Comparison of ENCODE assay signal across 8 cellular contexts in the genomic region with DNA sequence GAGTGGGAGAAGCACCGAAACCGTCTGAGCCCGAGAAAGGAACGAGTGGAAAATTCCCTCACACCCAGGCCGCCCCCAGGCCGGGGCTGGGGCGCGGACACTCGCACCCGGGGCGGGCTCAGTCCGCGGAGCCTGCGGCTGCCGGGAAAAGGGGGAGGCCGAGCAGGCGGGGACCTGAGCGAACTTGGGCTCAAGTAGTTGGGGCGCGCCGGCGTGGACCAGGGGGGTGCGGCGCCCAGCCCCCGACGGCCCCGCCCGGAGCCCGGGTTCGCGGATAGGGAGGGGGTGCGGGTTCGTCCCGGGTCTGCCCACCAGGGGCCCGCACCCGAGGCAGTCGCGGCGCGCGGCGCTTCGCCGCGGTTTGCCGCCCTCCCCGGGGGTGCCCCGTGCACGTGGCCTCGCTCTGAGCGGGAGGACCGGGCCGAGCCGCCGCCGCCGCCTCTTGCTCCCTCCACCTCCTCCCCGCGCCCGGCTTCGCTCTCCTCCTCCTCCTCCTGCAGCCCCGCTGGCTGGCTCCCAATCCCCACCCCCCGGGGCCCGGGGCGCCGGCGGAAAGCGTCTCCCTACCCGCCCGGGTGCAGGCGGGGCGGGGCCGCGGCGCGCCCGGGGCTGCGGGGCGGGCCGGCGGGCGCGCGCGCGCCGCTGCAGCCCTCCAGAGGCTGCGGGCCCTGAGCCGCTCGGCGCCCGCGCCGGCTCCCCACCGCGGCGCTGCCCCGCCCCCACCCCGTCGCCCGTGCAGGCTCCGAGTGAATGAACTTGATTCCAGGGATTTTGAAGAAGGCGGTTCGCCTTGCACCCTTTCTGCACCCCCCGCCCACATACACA. TPM values are rescaled to one million over a fixed set of nuclear protein-coding genes. Genes with fewer than 3 reads are reported as not detected.
DNase-seq lines count a peak whose midpoint lies in the region; ATAC-seq, FAIRE-seq and TF ChIP-seq lines count a peak whose summit lies in the region.

No MANE protein-coding gene starts in this region.

- peak overlapping the region; percentile 27 to 75 for H3K9ac ChIP-seq in kidney (ENCODE audit: low read length in 2 of 2)

- H3K9me3 ChIP-seq in kidney (ENCODE audit: control insufficient read depth in 1 of 2, low read length in 2 of 2) (no peaks in the 10 kb centered on the region), small intestine (ENCODE audit: control insufficient read depth, low read depth) (no peaks in the 10 kb centered on the region)

- no peak for TF ChIP-seq CTCF in AG10803 (conservative IDR thresholded peaks at IDR 0.05; ENCODE audit: low read length)
- peak; percentile 41 for TF ChIP-seq CTCF in chondrocyte (IDR thresholded peaks at IDR 0.05)
- no peak for TF ChIP-seq CTCF in kidney (IDR thresholded peaks at IDR 0.05; ENCODE audit: borderline replicate concordance, extremely low read depth, insufficient read depth)

- H3K4me1 Mint-ChIP-seq in chondrocyte (ENCODE audit: low read depth), result peaks cover 59% of the 10 kb centered on the region

- peak overlapping the region; percentile 89 for H3K4me3 Mint-ChIP-seq in chondrocyte (ENCODE audit: unreplicated experiment)

- no peak for DNase-seq in AG10803 (ENCODE audit: low read depth)
- DNase-seq in HT-29 (ENCODE audit: low spot score), result peak; percentile 79
- DNase-seq in RKO (ENCODE audit: low spot score), result peak; percentile 80
- peak; percentile 96 for DNase-seq in chondrocyte (ENCODE audit: low spot score)
- DNase-seq in kidney, result peak; percentile 97
- peak; percentile 87 for DNase-seq in small intestine
- DNase-seq in GF-D8 (lab: John Stamatoyannopoulos, UW), result no peak

- peak overlapping the region; percentile 96 for H3K27ac Mint-ChIP-seq in chondrocyte (ENCODE audit: unreplicated experiment)

- H3K4me1 ChIP-seq in kidney (ENCODE audit: control insufficient read depth in 1 of 2, insufficient read depth in 1 of 2, low read depth in 1 of 2, low read length in 2 of 2) (peaks cover 5 to 12% of the 10 kb centered on the region in 2 donors), small intestine (ENCODE audit: control insufficient read depth in 2 of 2, insufficient read depth in 1 of 2, low read depth in 1 of 2, low read length in 1 of 2) (no peaks in the 10 kb centered on the region)

- no peaks in the 10 kb centered on the region for H3K27me3 Mint-ChIP-seq in chondrocyte (ENCODE audit: low read depth)

- 1% methylated on average over 24 to 105 of the region's 105 CpGs for WGBS in small intestine, 3 donors

- H3K27ac ChIP-seq in kidney (ENCODE audit: low read depth in 2 of 2, low read length in 2 of 2), result peak overlapping the region; percentile 93 to 94
- H3K27ac ChIP-seq in small intestine (ENCODE audit: low read depth in 1 of 2, low read length in 1 of 2), result peak overlapping the region; percentile 86 to 97

- FAIRE-seq in kidney (lab: Jason Lieb, UNC), result no peak
- no peak for FAIRE-seq in small intestine (lab: Jason Lieb, UNC)

- H3K27me3 ChIP-seq in small intestine (ENCODE audit: control insufficient read depth in 2 of 2, insufficient read depth in 2 of 2, low read length in 2 of 2), result peaks cover 0 to 2% of the 10 kb centered on the region in 2 donors

- H3K36me3 ChIP-seq in kidney (ENCODE audit: control insufficient read depth in 1 of 2, insufficient read depth in 2 of 2, low read length in 2 of 2), result no peaks in the 10 kb centered on the region
- no peaks in the 10 kb centered on the region for H3K36me3 ChIP-seq in small intestine (ENCODE audit: control insufficient read depth in 2 of 2, insufficient read depth in 2 of 2, low read length in 2 of 2)

- H3K36me3 Mint-ChIP-seq in chondrocyte (ENCODE audit: low read depth), result no peaks in the 10 kb centered on the region

- ATAC-seq in GM18861 (IDR thresholded peaks at IDR 0.05; ENCODE audit: unreplicated experiment), result peak; percentile 13

- peak overlapping the region; percentile 41 for H3K4me3 ChIP-seq in AG10803 (ENCODE audit: low read length)
- H3K4me3 ChIP-seq in kidney (ENCODE audit: low read length in 2 of 2), result peak overlapping the region; percentile 72 to 78
- peak overlapping the region; percentile 79 to 92 for H3K4me3 ChIP-seq in small intestine (ENCODE audit: low read depth in 1 of 2, low read length in 2 of 2)

- no peaks in the 10 kb centered on the region for H3K9me3 Mint-ChIP-seq in chondrocyte (ENCODE audit: low read depth)

- intact Hi-C loops in kidney (cut with DNase I), result no loop called here

RNA-seq across cellular contexts. Expression of gene NFIB, which starts 1.2 kb away (rescaled TPM):
- 13.6 and 29.5 TPM in 2 replicates for total RNA-seq in HT-29 (2014; rRNA removed; shearing (Covaris generic))
- 28.2 to 66.3 TPM (median 63.1 TPM) in 3 replicates for total RNA-seq in chondrocyte
- total RNA-seq in kidney, result 112 TPM
- 15.6 TPM for polyA plus RNA-seq in kidney (ENCODE audit: insufficient read depth, low read depth, low replicate concordance)
- 10 to 100 TPM in 2 of 3 donors, 1 to 10 TPM in 1; 7.8 to 15.9 (median 11.2) TPM for polyA plus RNA-seq in small intestine

Comparison
In these comparisons a context has a peak if more than half of its experiments do, and no peak if none do; other contexts are left out.
1. DNase-seq: peak in HT-29 (single experiment), RKO (single experiment), chondrocyte (single experiment), kidney (single experiment) and small intestine (single experiment); none in AG10803 (single experiment) and GF-D8 (single experiment).
2. Peak in every context shown above with its lines, with median percentiles within 50 percentile points of each other: H3K4me3 ChIP-seq.